Comparison of ENCODE assay signal across 8 cellular contexts in genomic region chr19:33301011-33301899, GRCh38. TPM values are rescaled to one million over a fixed set of nuclear protein-coding genes. Genes with fewer than 3 reads are reported as not detected.
A peak's percentile ranks its signal among the peaks of the same experiment; 100 is the strongest.
DNase-seq lines count a peak whose midpoint lies in the region; ATAC-seq and TF ChIP-seq lines count a peak whose summit lies in the region.

No MANE protein-coding gene starts in this region.

- DNase-seq in GM13976 (ENCODE audit: low spot score), result peak; percentile 27
- no peak for DNase-seq in activated B cell treated with CpG ODN at 0.5 μM for 24 hours
- peak; percentile 15 for DNase-seq in iris pigment epithelial cell (ENCODE audit: low read depth)
- DNase-seq in RWPE1 (ENCODE audit: low spot score), result no peak

- H3K36me3 ChIP-seq in skeletal muscle tissue (ENCODE audit: control insufficient read depth in 3 of 3, insufficient read depth in 3 of 3, low read length in 3 of 3), result no peaks in the 10 kb centered on the region

- CTCF ChIA-PET in activated B cell treated with CpG ODN at 0.5 μM for 24 hours (lab: Charles Lee), result no interaction called here
- CTCF ChIA-PET in RWPE1 (lab: Yijun Ruan, JAX), result interaction anchor here (0.8 to 2.2 kb wide), 7 partner anchors 8 to 106 kb away, joined by 3 to 8 read pairs (median 3); partner anchors contain the start of gene CEBPG

- no peaks in the 10 kb centered on the region for H3K9me3 Mint-ChIP-seq in activated B cell treated with CpG ODN at 0.5 μM for 24 hours

- H3K9me3 ChIP-seq in skeletal muscle tissue (ENCODE audit: control insufficient read depth in 3 of 3, low read length in 3 of 3), result peaks cover 0 to 2% (median 0%) of the 10 kb centered on the region in 3 donors

- H3K4me3 ChIP-seq in skeletal muscle tissue (ENCODE audit: low read length in 3 of 3), result peak overlapping the region; percentile 63 to 77 (median 76)

- H3K27me3 Mint-ChIP-seq in activated B cell treated with CpG ODN at 0.5 μM for 24 hours, result peaks cover 34% of the 10 kb centered on the region

- no peak overlapping the region for H3K27ac ChIP-seq in skeletal muscle tissue (ENCODE audit: low read depth, low read length)
- no peak overlapping the region for H3K27ac ChIP-seq in RWPE1

- H3K4me1 ChIP-seq in skeletal muscle tissue (ENCODE audit: control insufficient read depth in 3 of 3, insufficient read depth in 3 of 3, low read length in 3 of 3), result peaks cover 19 to 42% (median 32%) of the 10 kb centered on the region in 3 donors

- in situ Hi-C loops in GM13976 (cut with MboI; ENCODE audit: low sequenced_read_pairs, unreplicated experiment), result no loop called here

- ATAC-seq in activated B cell treated with CpG ODN at 0.5 μM for 24 hours (ENCODE audit: low read depth) (no peak), GM19328 (IDR thresholded peaks at IDR 0.05; ENCODE audit: unreplicated experiment) (no peak), HG03159 (IDR thresholded peaks at IDR 0.05; ENCODE audit: unreplicated experiment) (no peak), GM18909 (IDR thresholded peaks at IDR 0.05; ENCODE audit: poor library complexity, unreplicated experiment) (no peak)

- TF ChIP-seq CTCF in GM13976 (IDR thresholded peaks at IDR 0.05; ENCODE audit: borderline replicate concordance, control extremely low read depth, extremely low read depth, insufficient read depth, missing control alignments), result no peak
- no peak for TF ChIP-seq CTCF in activated B cell treated with CpG ODN at 0.5 μM for 24 hours (IDR thresholded peaks at IDR 0.05)
- TF ChIP-seq CTCF in RWPE1 (conservative IDR thresholded peaks at IDR 0.05; ENCODE audit: low read depth), result no peak

- peak overlapping the region; percentile 64 for H3K4me3 Mint-ChIP-seq in activated B cell treated with CpG ODN at 0.5 μM for 24 hours

- no peaks in the 10 kb centered on the region for H3K27me3 ChIP-seq in skeletal muscle tissue (ENCODE audit: control insufficient read depth in 3 of 3, insufficient read depth in 3 of 3, low read length in 3 of 3)

- POLR2A ChIA-PET in activated B cell treated with CpG ODN at 0.5 μM for 24 hours (lab: Charles Lee) (interaction anchor here (1.1 kb wide), 1 partner anchor 72 kb away, joined by 3 read pairs; no protein-coding TSS in a partner anchor), RWPE1 (lab: Yijun Ruan, JAX; ENCODE audit: low non-redundant PET) (interaction anchor here (1.5 kb wide), 1 partner anchor 73 kb away, joined by 4 read pairs; the partner anchor contains the start of gene CEBPG)

- intact Hi-C loops in activated B cell treated with CpG ODN at 0.5 μM for 24 hours (cut with micrococcal nuclease), result loop anchor here (10.0 kb wide), 1 partner anchor 104 kb away; no protein-coding TSS in a partner anchor

- H3K27ac Mint-ChIP-seq in activated B cell treated with CpG ODN at 0.5 μM for 24 hours, result no peak overlapping the region

- no peaks in the 10 kb centered on the region for H3K36me3 Mint-ChIP-seq in activated B cell treated with CpG ODN at 0.5 μM for 24 hours (ENCODE audit: low read depth)

- peaks cover 7% of the 10 kb centered on the region for H3K4me1 Mint-ChIP-seq in activated B cell treated with CpG ODN at 0.5 μM for 24 hours

- peak overlapping the region; percentile 40 to 72 (median 62) for H3K9ac ChIP-seq in skeletal muscle tissue (ENCODE audit: low read depth in 1 of 3, low read length in 3 of 3)

RNA-seq across cellular contexts. Expression of gene CEBPA, which starts 1.1 kb away (rescaled TPM):
- total RNA-seq in activated B cell treated with CpG ODN at 0.5 μM for 24 hours (0.51 and 0.83 TPM in 2 replicates), skeletal muscle tissue (17.2 TPM)

Comparison
In these comparisons a context has a peak if more than half of its experiments do, and no peak if none do; other contexts are left out.
1. DNase-seq: peak in GM13976 (single experiment) and iris pigment epithelial cell (single experiment); none in activated B cell treated with CpG ODN at 0.5 μM for 24 hours (single experiment) and RWPE1 (single experiment).